In the genomic region with DNA sequence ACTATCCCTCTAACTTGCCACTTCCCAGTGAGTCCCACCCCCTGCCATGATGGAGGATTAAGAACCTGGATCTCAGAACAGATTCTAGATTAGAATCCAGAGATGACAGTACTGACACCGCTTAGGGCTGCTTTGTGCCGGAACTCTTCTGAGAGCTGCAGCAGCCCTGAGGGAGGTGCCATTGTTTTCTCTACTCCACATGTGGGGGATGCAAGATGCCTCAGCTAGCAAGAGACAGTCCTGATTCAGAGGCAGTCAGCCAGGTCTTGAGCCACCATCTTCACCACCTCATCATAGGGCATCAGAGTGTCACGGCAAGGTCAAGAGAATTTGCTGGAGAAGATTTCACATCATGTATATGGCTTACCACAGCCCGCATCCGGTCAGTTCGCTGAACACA, we compare ENCODE assay signal across 1 cellular context.
TF ChIP-seq lines count a peak whose summit lies in the region.

No MANE protein-coding gene starts in this region.

TF ChIP-seq in WTC11, 78 proteins besides CTCF, POLR2A, EP300 and RAD21 (continued from another document):
- TF ChIP-seq, protein P1, sequence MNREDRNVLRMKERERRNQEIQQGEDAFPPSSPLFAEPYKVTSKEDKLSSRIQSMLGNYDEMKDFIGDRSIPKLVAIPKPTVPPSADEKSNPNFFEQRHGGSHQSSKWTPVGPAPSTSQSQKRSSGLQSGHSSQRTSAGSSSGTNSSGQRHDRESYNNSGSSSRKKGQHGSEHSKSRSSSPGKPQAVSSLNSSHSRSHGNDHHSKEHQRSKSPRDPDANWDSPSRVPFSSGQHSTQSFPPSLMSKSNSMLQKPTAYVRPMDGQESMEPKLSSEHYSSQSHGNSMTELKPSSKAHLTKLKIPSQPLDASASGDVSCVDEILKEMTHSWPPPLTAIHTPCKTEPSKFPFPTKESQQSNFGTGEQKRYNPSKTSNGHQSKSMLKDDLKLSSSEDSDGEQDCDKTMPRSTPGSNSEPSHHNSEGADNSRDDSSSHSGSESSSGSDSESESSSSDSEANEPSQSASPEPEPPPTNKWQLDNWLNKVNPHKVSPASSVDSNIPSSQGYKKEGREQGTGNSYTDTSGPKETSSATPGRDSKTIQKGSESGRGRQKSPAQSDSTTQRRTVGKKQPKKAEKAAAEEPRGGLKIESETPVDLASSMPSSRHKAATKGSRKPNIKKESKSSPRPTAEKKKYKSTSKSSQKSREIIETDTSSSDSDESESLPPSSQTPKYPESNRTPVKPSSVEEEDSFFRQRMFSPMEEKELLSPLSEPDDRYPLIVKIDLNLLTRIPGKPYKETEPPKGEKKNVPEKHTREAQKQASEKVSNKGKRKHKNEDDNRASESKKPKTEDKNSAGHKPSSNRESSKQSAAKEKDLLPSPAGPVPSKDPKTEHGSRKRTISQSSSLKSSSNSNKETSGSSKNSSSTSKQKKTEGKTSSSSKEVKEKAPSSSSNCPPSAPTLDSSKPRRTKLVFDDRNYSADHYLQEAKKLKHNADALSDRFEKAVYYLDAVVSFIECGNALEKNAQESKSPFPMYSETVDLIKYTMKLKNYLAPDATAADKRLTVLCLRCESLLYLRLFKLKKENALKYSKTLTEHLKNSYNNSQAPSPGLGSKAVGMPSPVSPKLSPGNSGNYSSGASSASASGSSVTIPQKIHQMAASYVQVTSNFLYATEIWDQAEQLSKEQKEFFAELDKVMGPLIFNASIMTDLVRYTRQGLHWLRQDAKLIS (CRISPR knock-in tag; IDR thresholded peaks at IDR 0.05; ENCODE audit: borderline replicate concordance): no peak
- TF ChIP-seq SP1 (CRISPR knock-in tag; conservative IDR thresholded peaks at IDR 0.05) (no peak), TCF7 (CRISPR knock-in tag; IDR thresholded peaks at IDR 0.05; ENCODE audit: low read depth) (no peak), CBFB (CRISPR knock-in tag; IDR thresholded peaks at IDR 0.05; ENCODE audit: low read depth) (no peak), TEAD1 (CRISPR knock-in tag; IDR thresholded peaks at IDR 0.05) (no peak), FOXK1 (CRISPR knock-in tag; IDR thresholded peaks at IDR 0.05) (no peak), PRRX2 (CRISPR knock-in tag; IDR thresholded peaks at IDR 0.05) (no peak)
- TF ChIP-seq, protein P2, sequence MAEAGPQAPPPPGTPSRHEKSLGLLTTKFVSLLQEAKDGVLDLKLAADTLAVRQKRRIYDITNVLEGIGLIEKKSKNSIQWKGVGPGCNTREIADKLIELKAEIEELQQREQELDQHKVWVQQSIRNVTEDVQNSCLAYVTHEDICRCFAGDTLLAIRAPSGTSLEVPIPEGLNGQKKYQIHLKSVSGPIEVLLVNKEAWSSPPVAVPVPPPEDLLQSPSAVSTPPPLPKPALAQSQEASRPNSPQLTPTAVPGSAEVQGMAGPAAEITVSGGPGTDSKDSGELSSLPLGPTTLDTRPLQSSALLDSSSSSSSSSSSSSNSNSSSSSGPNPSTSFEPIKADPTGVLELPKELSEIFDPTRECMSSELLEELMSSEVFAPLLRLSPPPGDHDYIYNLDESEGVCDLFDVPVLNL (CRISPR knock-in tag; IDR thresholded peaks at IDR 0.05; ENCODE audit: borderline replicate concordance, low read depth): no peak
- TF ChIP-seq, protein P3, sequence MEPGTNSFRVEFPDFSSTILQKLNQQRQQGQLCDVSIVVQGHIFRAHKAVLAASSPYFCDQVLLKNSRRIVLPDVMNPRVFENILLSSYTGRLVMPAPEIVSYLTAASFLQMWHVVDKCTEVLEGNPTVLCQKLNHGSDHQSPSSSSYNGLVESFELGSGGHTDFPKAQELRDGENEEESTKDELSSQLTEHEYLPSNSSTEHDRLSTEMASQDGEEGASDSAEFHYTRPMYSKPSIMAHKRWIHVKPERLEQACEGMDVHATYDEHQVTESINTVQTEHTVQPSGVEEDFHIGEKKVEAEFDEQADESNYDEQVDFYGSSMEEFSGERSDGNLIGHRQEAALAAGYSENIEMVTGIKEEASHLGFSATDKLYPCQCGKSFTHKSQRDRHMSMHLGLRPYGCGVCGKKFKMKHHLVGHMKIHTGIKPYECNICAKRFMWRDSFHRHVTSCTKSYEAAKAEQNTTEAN (CRISPR knock-in tag; IDR thresholded peaks at IDR 0.05): no peak
- TF ChIP-seq, protein P4, sequence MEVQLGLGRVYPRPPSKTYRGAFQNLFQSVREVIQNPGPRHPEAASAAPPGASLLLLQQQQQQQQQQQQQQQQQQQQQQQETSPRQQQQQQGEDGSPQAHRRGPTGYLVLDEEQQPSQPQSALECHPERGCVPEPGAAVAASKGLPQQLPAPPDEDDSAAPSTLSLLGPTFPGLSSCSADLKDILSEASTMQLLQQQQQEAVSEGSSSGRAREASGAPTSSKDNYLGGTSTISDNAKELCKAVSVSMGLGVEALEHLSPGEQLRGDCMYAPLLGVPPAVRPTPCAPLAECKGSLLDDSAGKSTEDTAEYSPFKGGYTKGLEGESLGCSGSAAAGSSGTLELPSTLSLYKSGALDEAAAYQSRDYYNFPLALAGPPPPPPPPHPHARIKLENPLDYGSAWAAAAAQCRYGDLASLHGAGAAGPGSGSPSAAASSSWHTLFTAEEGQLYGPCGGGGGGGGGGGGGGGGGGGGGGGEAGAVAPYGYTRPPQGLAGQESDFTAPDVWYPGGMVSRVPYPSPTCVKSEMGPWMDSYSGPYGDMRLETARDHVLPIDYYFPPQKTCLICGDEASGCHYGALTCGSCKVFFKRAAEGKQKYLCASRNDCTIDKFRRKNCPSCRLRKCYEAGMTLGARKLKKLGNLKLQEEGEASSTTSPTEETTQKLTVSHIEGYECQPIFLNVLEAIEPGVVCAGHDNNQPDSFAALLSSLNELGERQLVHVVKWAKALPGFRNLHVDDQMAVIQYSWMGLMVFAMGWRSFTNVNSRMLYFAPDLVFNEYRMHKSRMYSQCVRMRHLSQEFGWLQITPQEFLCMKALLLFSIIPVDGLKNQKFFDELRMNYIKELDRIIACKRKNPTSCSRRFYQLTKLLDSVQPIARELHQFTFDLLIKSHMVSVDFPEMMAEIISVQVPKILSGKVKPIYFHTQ (CRISPR knock-in tag; IDR thresholded peaks at IDR 0.05): no peak
- TF ChIP-seq, protein P5, sequence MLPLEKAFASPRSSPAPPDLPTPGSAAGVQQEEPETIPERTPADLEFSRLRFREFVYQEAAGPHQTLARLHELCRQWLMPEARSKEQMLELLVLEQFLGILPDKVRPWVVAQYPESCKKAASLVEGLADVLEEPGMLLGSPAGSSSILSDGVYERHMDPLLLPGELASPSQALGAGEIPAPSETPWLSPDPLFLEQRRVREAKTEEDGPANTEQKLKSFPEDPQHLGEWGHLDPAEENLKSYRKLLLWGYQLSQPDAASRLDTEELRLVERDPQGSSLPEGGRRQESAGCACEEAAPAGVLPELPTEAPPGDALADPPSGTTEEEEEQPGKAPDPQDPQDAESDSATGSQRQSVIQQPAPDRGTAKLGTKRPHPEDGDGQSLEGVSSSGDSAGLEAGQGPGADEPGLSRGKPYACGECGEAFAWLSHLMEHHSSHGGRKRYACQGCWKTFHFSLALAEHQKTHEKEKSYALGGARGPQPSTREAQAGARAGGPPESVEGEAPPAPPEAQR (CRISPR knock-in tag; IDR thresholded peaks at IDR 0.05): no peak
- TF ChIP-seq, protein P6, sequence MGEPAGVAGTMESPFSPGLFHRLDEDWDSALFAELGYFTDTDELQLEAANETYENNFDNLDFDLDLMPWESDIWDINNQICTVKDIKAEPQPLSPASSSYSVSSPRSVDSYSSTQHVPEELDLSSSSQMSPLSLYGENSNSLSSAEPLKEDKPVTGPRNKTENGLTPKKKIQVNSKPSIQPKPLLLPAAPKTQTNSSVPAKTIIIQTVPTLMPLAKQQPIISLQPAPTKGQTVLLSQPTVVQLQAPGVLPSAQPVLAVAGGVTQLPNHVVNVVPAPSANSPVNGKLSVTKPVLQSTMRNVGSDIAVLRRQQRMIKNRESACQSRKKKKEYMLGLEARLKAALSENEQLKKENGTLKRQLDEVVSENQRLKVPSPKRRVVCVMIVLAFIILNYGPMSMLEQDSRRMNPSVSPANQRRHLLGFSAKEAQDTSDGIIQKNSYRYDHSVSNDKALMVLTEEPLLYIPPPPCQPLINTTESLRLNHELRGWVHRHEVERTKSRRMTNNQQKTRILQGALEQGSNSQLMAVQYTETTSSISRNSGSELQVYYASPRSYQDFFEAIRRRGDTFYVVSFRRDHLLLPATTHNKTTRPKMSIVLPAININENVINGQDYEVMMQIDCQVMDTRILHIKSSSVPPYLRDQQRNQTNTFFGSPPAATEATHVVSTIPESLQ (CRISPR knock-in tag; IDR thresholded peaks at IDR 0.05): no peak
- TF ChIP-seq, protein P7, sequence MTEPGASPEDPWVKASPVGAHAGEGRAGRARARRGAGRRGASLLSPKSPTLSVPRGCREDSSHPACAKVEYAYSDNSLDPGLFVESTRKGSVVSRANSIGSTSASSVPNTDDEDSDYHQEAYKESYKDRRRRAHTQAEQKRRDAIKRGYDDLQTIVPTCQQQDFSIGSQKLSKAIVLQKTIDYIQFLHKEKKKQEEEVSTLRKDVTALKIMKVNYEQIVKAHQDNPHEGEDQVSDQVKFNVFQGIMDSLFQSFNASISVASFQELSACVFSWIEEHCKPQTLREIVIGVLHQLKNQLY (CRISPR knock-in tag; IDR thresholded peaks at IDR 0.05): no peak
